Comparison of ENCODE assay signal across 21 cellular contexts in genomic region chr3:71451812-71452211, GRCh38.
DNase-seq lines count a peak whose midpoint lies in the region; ATAC-seq and TF ChIP-seq lines count a peak whose summit lies in the region.
"Had no signal": no experiment of that assay in that cellular context is flagged by ENCODE, and none has a peak within 500 bp of the region (broad histone marks: within the 10 kb centered on the region; RNA-seq: fewer than 3 reads in every experiment).

No MANE protein-coding gene starts in this region.

- H3K4me3 ChIP-seq in CD8-positive, alpha-beta T cell (ENCODE audit: low read depth, low read length): no peak overlapping the region
- H3K4me3 ChIP-seq: lung had no signal

- peaks cover 7% of the 10 kb centered on the region for H3K36me3 Mint-ChIP-seq in T-helper 2 cell treated with Interferon-gamma antibody and Interleukin-4, amounts not matched to agents 5 μg/mL and 100 μg/mL, for 36 hours (ENCODE audit: low read depth)
- peaks cover 15% of the 10 kb centered on the region for H3K36me3 Mint-ChIP-seq in CD8-positive, alpha-beta T cell
- H3K36me3 Mint-ChIP-seq in activated CD8-positive, alpha-beta T cell treated with anti-CD3 and anti-CD28 coated beads, Interleukin-2, amount 10 ng/mL, durations not matched to agents 7 days and 5 days (ENCODE audit: low read depth): peaks cover 17% of the 10 kb centered on the region
- H3K36me3 Mint-ChIP-seq in natural killer cell: no peaks in the 10 kb centered on the region

- H3K36me3 ChIP-seq in CD8-positive, alpha-beta T cell (ENCODE audit: insufficient read depth, low read length): no peaks in the 10 kb centered on the region

- DNase-seq in T-helper 2 cell treated with Interferon-gamma antibody and Interleukin-4, amounts not matched to agents 5 μg/mL and 100 μg/mL, for 36 hours (ENCODE audit: low spot score): no peak
- DNase-seq in T-helper 2 cell (no peak), natural killer cell (no peak)
- no peak for DNase-seq in CD8-positive, alpha-beta T cell
- no peak for DNase-seq in activated CD8-positive, alpha-beta T cell treated with anti-CD3 and anti-CD28 coated beads, Interleukin-2, amount 10 ng/mL, durations not matched to agents 7 days and 5 days
- DNase-seq: amniotic stem cell; kidney glomerular epithelial cell; NCI-H1092 treated with DMSO at 0.1 percent for 48 hours; NCI-H2029; nucleus accumbens; small intestine; stimulated activated CD4-positive, alpha-beta T cell treated with anti-CD3 and anti-CD28 coated beads, Interleukin-4, amount 100 ng/mL, for 1 hour; T-helper 1 cell; trophoblast cell had no signal

- ATAC-seq in CD8-positive, alpha-beta T cell: no peak
- ATAC-seq in activated CD8-positive, alpha-beta T cell treated with anti-CD3 and anti-CD28 coated beads, Interleukin-2, amount 10 ng/mL, durations not matched to agents 7 days and 5 days: no peak
- ATAC-seq in natural killer cell (no peak), HG03342 (IDR thresholded peaks at IDR 0.05; ENCODE audit: unreplicated experiment) (no peak), HG03439 (IDR thresholded peaks at IDR 0.05; ENCODE audit: unreplicated experiment) (no peak), HG02884 (IDR thresholded peaks at IDR 0.05; ENCODE audit: unreplicated experiment) (no peak)

- POLR2A ChIA-PET in CD8-positive, alpha-beta T cell (lab: Charles Lee): interaction anchor here (1.1 to 8.4 kb wide), 4 partner anchors 10 to 79 kb away, joined by 4 to 79 read pairs (median 40); no protein-coding TSS in a partner anchor
- POLR2A ChIA-PET in activated CD8-positive, alpha-beta T cell treated with anti-CD3 and anti-CD28 coated beads, Interleukin-2, amount 10 ng/mL, durations not matched to agents 7 days and 5 days (lab: Charles Lee): interaction anchor here (0.7 to 1.2 kb wide), 2 partner anchors 44 to 54 kb away, joined by 3 to 4 read pairs; no protein-coding TSS in a partner anchor

- no peaks in the 10 kb centered on the region for H3K27me3 Mint-ChIP-seq in T-helper 2 cell treated with Interferon-gamma antibody and Interleukin-4, amounts not matched to agents 5 μg/mL and 100 μg/mL, for 36 hours (ENCODE audit: low read depth)
- no peaks in the 10 kb centered on the region for H3K27me3 Mint-ChIP-seq in CD8-positive, alpha-beta T cell (ENCODE audit: low read depth)
- no peaks in the 10 kb centered on the region for H3K27me3 Mint-ChIP-seq in activated CD8-positive, alpha-beta T cell treated with anti-CD3 and anti-CD28 coated beads, Interleukin-2, amount 10 ng/mL, durations not matched to agents 7 days and 5 days (ENCODE audit: low read depth)
- H3K27me3 Mint-ChIP-seq in natural killer cell (ENCODE audit: low read depth in 2 of 2): no peaks in the 10 kb centered on the region
- H3K27me3 Mint-ChIP-seq: dendritic cell treated with granulocyte-macrophage colony-stimulating factor and Interleukin-4, amounts not matched to agents 40 ng/mL and 50 ng/mL, for 4 days had no signal

- H3K4me1 Mint-ChIP-seq in T-helper 2 cell treated with Interferon-gamma antibody and Interleukin-4, amounts not matched to agents 5 μg/mL and 100 μg/mL, for 36 hours (ENCODE audit: low read depth): peaks cover 89% of the 10 kb centered on the region
- peaks cover 98% of the 10 kb centered on the region for H3K4me1 Mint-ChIP-seq in CD8-positive, alpha-beta T cell (ENCODE audit: low read depth)
- peaks cover 98% of the 10 kb centered on the region for H3K4me1 Mint-ChIP-seq in activated CD8-positive, alpha-beta T cell treated with anti-CD3 and anti-CD28 coated beads, Interleukin-2, amount 10 ng/mL, durations not matched to agents 7 days and 5 days (ENCODE audit: low read depth)
- H3K4me1 Mint-ChIP-seq in natural killer cell: peaks cover 66% of the 10 kb centered on the region in 2 donors

- intact Hi-C loops in CD8-positive, alpha-beta T cell (cut with DNase I, micrococcal nuclease): loop anchor here in 1 of 2 experiments (10.0 kb wide), 1 partner anchor 273 kb away; the partner anchor contains the start of gene EIF4E3
- intact Hi-C loops in natural killer cell (cut with micrococcal nuclease): no loop called here

- peaks cover 100% of the 10 kb centered on the region for H3K4me1 ChIP-seq in CD8-positive, alpha-beta T cell (ENCODE audit: insufficient read depth, low read length)

- H3K9me3 Mint-ChIP-seq in T-helper 2 cell treated with Interferon-gamma antibody and Interleukin-4, amounts not matched to agents 5 μg/mL and 100 μg/mL, for 36 hours: no peaks in the 10 kb centered on the region
- no peaks in the 10 kb centered on the region for H3K9me3 Mint-ChIP-seq in CD8-positive, alpha-beta T cell
- H3K9me3 Mint-ChIP-seq in activated CD8-positive, alpha-beta T cell treated with anti-CD3 and anti-CD28 coated beads, Interleukin-2, amount 10 ng/mL, durations not matched to agents 7 days and 5 days (ENCODE audit: insufficient read depth): no peaks in the 10 kb centered on the region
- H3K9me3 Mint-ChIP-seq in natural killer cell: no peaks in the 10 kb centered on the region
- H3K9me3 Mint-ChIP-seq: activated T-helper 1 cell treated with anti-CD3 and anti-CD28 coated beads, Interleukin-12 subunit alpha, Interleukin-12 subunit beta, Interleukin-2, Interleukin-4 antibody, amounts not matched to agents 30 ng/mL and 10 ng/mL and 1 ng/mL, durations not matched to agents 14 hours and 24 hours and 36 hours; dendritic cell treated with granulocyte-macrophage colony-stimulating factor and Interleukin-4, amounts not matched to agents 40 ng/mL and 50 ng/mL, for 4 days had no signal

- CTCF ChIA-PET in CD8-positive, alpha-beta T cell (lab: Charles Lee): interaction anchor here (1.1 to 1.9 kb wide), 4 partner anchors 40 to 137 kb away, joined by 3 to 7 read pairs (median 4); no protein-coding TSS in a partner anchor
- CTCF ChIA-PET in activated CD8-positive, alpha-beta T cell treated with anti-CD3 and anti-CD28 coated beads, Interleukin-2, amount 10 ng/mL, durations not matched to agents 7 days and 5 days (lab: Charles Lee): interaction anchor here (1.0 to 2.1 kb wide), 11 partner anchors 8 to 151 kb away, joined by 3 to 6 read pairs (median 4); no protein-coding TSS in a partner anchor

- H3K9me3 ChIP-seq in CD8-positive, alpha-beta T cell (ENCODE audit: low read length): no peaks in the 10 kb centered on the region

- H3K4me3 Mint-ChIP-seq in T-helper 2 cell treated with Interferon-gamma antibody and Interleukin-4, amounts not matched to agents 5 μg/mL and 100 μg/mL, for 36 hours: peak overlapping the region; percentile 55
- peak overlapping the region; percentile 57 for H3K4me3 Mint-ChIP-seq in CD8-positive, alpha-beta T cell
- H3K4me3 Mint-ChIP-seq in activated CD8-positive, alpha-beta T cell treated with anti-CD3 and anti-CD28 coated beads, Interleukin-2, amount 10 ng/mL, durations not matched to agents 7 days and 5 days: peak overlapping the region; percentile 55
- peak overlapping the region; percentile 73 for H3K4me3 Mint-ChIP-seq in natural killer cell
- H3K4me3 Mint-ChIP-seq: activated T-helper 1 cell treated with anti-CD3 and anti-CD28 coated beads, Interleukin-12 subunit alpha, Interleukin-12 subunit beta, Interleukin-2, Interleukin-4 antibody, amounts not matched to agents 30 ng/mL and 10 ng/mL and 1 ng/mL, durations not matched to agents 14 hours and 24 hours and 36 hours; dendritic cell treated with granulocyte-macrophage colony-stimulating factor and Interleukin-4, amounts not matched to agents 40 ng/mL and 50 ng/mL, for 4 days had no signal

- peak overlapping the region; percentile 57 for H3K27ac ChIP-seq in CD8-positive, alpha-beta T cell (ENCODE audit: low read depth, low read length)
- H3K27ac ChIP-seq: 22Rv1 had no signal

- no peak for TF ChIP-seq CTCF in CD8-positive, alpha-beta T cell (IDR thresholded peaks at IDR 0.05)
- no peak for TF ChIP-seq CTCF in natural killer cell (IDR thresholded peaks at IDR 0.05)

- H3K27me3 ChIP-seq in CD8-positive, alpha-beta T cell (ENCODE audit: insufficient read depth, low read length): no peaks in the 10 kb centered on the region

- peak overlapping the region; percentile 89 for H3K27ac Mint-ChIP-seq in T-helper 2 cell treated with Interferon-gamma antibody and Interleukin-4, amounts not matched to agents 5 μg/mL and 100 μg/mL, for 36 hours
- peak overlapping the region; percentile 99 for H3K27ac Mint-ChIP-seq in CD8-positive, alpha-beta T cell
- H3K27ac Mint-ChIP-seq in activated CD8-positive, alpha-beta T cell treated with anti-CD3 and anti-CD28 coated beads, Interleukin-2, amount 10 ng/mL, durations not matched to agents 7 days and 5 days: peak overlapping the region; percentile 87
- H3K27ac Mint-ChIP-seq in natural killer cell: peak overlapping the region; percentile 80 to 85
- H3K27ac Mint-ChIP-seq: activated T-helper 1 cell treated with anti-CD3 and anti-CD28 coated beads, Interleukin-12 subunit alpha, Interleukin-12 subunit beta, Interleukin-2, Interleukin-4 antibody, amounts not matched to agents 30 ng/mL and 10 ng/mL and 1 ng/mL, durations not matched to agents 14 hours and 24 hours and 36 hours; dendritic cell treated with granulocyte-macrophage colony-stimulating factor and Interleukin-4, amounts not matched to agents 40 ng/mL and 50 ng/mL, for 4 days had no signal
